In the genomic region with DNA sequence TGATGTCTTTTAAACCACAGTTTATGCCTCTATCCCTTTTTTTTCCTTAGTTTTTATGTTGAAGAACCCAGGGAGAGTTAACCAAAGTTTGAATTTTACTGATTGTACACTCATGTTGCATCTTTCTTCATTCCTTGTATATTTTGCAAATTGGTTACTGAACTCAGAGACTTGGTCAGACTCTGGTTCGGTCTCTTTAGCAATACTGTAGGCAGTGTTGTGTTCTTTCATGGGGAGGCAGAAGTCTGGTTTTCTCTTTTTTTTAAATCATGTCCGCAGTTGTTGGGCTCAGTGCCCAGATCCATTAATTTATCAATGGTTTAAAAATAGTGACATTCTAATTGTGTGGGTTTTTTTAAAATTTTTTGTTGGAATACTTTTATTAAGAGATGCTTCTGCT, we compare ENCODE assay signal across 1 cellular context.
TF ChIP-seq lines count a peak whose summit lies in the region.

No MANE protein-coding gene starts in this region.

TF ChIP-seq in HepG2, 621 proteins besides CTCF, POLR2A, EP300 and RAD21:
- TF ChIP-seq ZNF670 (CRISPR knock-in tag; IDR thresholded peaks at IDR 0.05; ENCODE audit: borderline replicate concordance) (no peak), SAP130 (CRISPR knock-in tag; IDR thresholded peaks at IDR 0.05; ENCODE audit: low read depth) (no peak), HNRNPK (IDR thresholded peaks at IDR 0.05; ENCODE audit: low read depth, low read length, poor library complexity, severe bottlenecking) (no peak), TBX2 (CRISPR knock-in tag; IDR thresholded peaks at IDR 0.05; ENCODE audit: borderline replicate concordance) (no peak), GTF2F1 (IDR thresholded peaks at IDR 0.05; ENCODE audit: low read length) (no peak), ZNF225 (CRISPR knock-in tag; IDR thresholded peaks at IDR 0.05) (no peak), RELA (CRISPR knock-in tag; IDR thresholded peaks at IDR 0.05) (no peak), SKI (IDR thresholded peaks at IDR 0.05; ENCODE audit: partially characterized antibody) (no peak), KLF9 (CRISPR knock-in tag; IDR thresholded peaks at IDR 0.05; ENCODE audit: low read depth) (no peak), SMARCE1 (IDR thresholded peaks at IDR 0.05; ENCODE audit: borderline replicate concordance) (no peak), MXI1 (IDR thresholded peaks at IDR 0.05; ENCODE audit: borderline replicate concordance, low read depth, low read length) (no peak), SOX5 (CRISPR knock-in tag; IDR thresholded peaks at IDR 0.05; ENCODE audit: borderline replicate concordance) (no peak), NFE2L1 (CRISPR knock-in tag; IDR thresholded peaks at IDR 0.05; ENCODE audit: borderline replicate concordance) (no peak)
- TF ChIP-seq, protein P1, sequence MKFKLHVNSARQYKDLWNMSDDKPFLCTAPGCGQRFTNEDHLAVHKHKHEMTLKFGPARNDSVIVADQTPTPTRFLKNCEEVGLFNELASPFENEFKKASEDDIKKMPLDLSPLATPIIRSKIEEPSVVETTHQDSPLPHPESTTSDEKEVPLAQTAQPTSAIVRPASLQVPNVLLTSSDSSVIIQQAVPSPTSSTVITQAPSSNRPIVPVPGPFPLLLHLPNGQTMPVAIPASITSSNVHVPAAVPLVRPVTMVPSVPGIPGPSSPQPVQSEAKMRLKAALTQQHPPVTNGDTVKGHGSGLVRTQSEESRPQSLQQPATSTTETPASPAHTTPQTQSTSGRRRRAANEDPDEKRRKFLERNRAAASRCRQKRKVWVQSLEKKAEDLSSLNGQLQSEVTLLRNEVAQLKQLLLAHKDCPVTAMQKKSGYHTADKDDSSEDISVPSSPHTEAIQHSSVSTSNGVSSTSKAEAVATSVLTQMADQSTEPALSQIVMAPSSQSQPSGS (CRISPR knock-in tag; IDR thresholded peaks at IDR 0.05): no peak
- TF ChIP-seq, protein P2, sequence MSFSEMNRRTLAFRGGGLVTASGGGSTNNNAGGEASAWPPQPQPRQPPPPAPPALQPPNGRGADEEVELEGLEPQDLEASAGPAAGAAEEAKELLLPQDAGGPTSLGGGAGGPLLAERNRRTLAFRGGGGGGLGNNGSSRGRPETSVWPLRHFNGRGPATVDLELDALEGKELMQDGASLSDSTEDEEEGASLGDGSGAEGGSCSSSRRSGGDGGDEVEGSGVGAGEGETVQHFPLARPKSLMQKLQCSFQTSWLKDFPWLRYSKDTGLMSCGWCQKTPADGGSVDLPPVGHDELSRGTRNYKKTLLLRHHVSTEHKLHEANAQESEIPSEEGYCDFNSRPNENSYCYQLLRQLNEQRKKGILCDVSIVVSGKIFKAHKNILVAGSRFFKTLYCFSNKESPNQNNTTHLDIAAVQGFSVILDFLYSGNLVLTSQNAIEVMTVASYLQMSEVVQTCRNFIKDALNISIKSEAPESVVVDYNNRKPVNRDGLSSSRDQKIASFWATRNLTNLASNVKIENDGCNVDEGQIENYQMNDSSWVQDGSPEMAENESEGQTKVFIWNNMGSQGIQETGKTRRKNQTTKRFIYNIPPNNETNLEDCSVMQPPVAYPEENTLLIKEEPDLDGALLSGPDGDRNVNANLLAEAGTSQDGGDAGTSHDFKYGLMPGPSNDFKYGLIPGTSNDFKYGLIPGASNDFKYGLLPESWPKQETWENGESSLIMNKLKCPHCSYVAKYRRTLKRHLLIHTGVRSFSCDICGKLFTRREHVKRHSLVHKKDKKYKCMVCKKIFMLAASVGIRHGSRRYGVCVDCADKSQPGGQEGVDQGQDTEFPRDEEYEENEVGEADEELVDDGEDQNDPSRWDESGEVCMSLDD (CRISPR knock-in tag; IDR thresholded peaks at IDR 0.05; ENCODE audit: borderline replicate concordance): no peak
- TF ChIP-seq, protein P3, sequence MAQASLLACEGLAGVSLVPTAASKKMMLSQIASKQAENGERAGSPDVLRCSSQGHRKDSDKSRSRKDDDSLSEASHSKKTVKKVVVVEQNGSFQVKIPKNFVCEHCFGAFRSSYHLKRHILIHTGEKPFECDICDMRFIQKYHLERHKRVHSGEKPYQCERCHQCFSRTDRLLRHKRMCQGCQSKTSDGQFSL (CRISPR knock-in tag; IDR thresholded peaks at IDR 0.05): no peak
- TF ChIP-seq, protein P4, sequence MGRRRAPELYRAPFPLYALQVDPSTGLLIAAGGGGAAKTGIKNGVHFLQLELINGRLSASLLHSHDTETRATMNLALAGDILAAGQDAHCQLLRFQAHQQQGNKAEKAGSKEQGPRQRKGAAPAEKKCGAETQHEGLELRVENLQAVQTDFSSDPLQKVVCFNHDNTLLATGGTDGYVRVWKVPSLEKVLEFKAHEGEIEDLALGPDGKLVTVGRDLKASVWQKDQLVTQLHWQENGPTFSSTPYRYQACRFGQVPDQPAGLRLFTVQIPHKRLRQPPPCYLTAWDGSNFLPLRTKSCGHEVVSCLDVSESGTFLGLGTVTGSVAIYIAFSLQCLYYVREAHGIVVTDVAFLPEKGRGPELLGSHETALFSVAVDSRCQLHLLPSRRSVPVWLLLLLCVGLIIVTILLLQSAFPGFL (CRISPR knock-in tag; IDR thresholded peaks at IDR 0.05): no peak
